ENCODE assay signal across 23 cellular contexts in the genomic region with DNA sequence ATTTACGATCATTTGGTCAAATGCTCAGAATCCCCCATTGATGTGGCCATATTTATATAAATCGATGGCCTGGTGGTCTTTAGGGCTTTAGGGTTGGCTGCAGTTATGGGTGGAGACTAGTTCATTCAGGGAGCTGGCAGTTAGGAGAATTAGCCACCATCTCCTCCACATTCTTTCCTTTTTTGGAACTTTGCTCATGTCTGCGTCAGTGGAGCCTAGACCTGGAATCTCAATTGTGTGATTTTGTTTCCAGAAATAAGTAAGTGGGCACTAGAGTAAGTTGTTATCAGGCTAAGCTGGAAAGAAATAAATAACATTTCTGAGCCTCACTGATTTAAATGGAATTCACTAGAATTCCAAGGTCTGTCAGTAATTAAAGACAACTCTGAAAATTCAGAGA.
"Had no signal": no experiment of that assay in that cellular context is flagged by ENCODE, and none has a peak within 500 bp of the region (broad histone marks: within the 10 kb centered on the region; RNA-seq: fewer than 3 reads in every experiment).

No MANE protein-coding gene starts in this region.

- H3K9me3 ChIP-seq: body of pancreas, colonic mucosa, gastrocnemius medialis, neutrophil, transverse colon, vagina had no signal

- H3K27me3 Mint-ChIP-seq: activated naive CD8-positive, alpha-beta T cell had no signal

- H3K4me1 Mint-ChIP-seq: activated CD4-positive, alpha-beta memory T cell treated with anti-CD3 and anti-CD28 coated beads, Interleukin-2, amount 10 ng/mL, durations not matched to agents 7 days and 5 days; activated CD8-positive, alpha-beta memory T cell treated with anti-CD3 and anti-CD28 coated beads, Interleukin-2, amount 10 ng/mL, durations not matched to agents 7 days and 5 days; central memory CD8-positive, alpha-beta T cell; natural killer cell; WTC11 had no signal

- H3K9me3 Mint-ChIP-seq: activated CD4-positive, alpha-beta memory T cell treated with anti-CD3 and anti-CD28 coated beads, Interleukin-2, amount 10 ng/mL, durations not matched to agents 7 days and 5 days; central memory CD8-positive, alpha-beta T cell; natural killer cell; T-helper 2 cell treated with Interferon-gamma antibody and Interleukin-4, amounts not matched to agents 5 μg/mL and 100 μg/mL, for 36 hours had no signal

- H3K27ac Mint-ChIP-seq: activated CD4-positive, alpha-beta memory T cell treated with anti-CD3 and anti-CD28 coated beads, Interleukin-2, amount 10 ng/mL, durations not matched to agents 7 days and 5 days; activated CD8-positive, alpha-beta memory T cell treated with anti-CD3 and anti-CD28 coated beads, Interleukin-2, amount 10 ng/mL, durations not matched to agents 7 days and 5 days; activated naive CD8-positive, alpha-beta T cell; natural killer cell; T-helper 2 cell treated with Interferon-gamma antibody and Interleukin-4, amounts not matched to agents 5 μg/mL and 100 μg/mL, for 36 hours; WTC11 had no signal

- H3K4me1 ChIP-seq: colonic mucosa, gastrocnemius medialis, transverse colon, vagina had no signal

- H3K27me3 ChIP-seq: body of pancreas, colonic mucosa, gastrocnemius medialis, neutrophil, vagina had no signal

- H3K27ac ChIP-seq: body of pancreas, colonic mucosa, gastrocnemius medialis, neutrophil, SK-N-MC, transverse colon, vagina had no signal

- DNase-seq: activated CD4-positive, alpha-beta memory T cell treated with anti-CD3 and anti-CD28 coated beads, Interleukin-2, amount 10 ng/mL, durations not matched to agents 7 days and 5 days; activated CD4-positive, alpha-beta T cell treated with anti-CD3 and anti-CD28 coated beads for 48 hours; activated CD8-positive, alpha-beta memory T cell treated with anti-CD3 and anti-CD28 coated beads, Interleukin-2, amount 10 ng/mL, durations not matched to agents 7 days and 5 days; body of pancreas; colonic mucosa; erythroblast; gastrocnemius medialis; left colon; natural killer cell; posterior cingulate gyrus; retina; stimulated activated naive CD8-positive, alpha-beta T cell treated with anti-CD3 and anti-CD28 coated beads, Interleukin-15, Interleukin-2, amounts not matched to agents 100 U/mL and 50 U/mL, for 24 hours; substantia nigra; transverse colon had no signal

- H3K4me3 ChIP-seq: body of pancreas, colonic mucosa, gastrocnemius medialis, SK-N-MC, transverse colon, vagina had no signal

- H3K36me3 Mint-ChIP-seq: activated CD8-positive, alpha-beta memory T cell treated with anti-CD3 and anti-CD28 coated beads, Interleukin-2, amount 10 ng/mL, durations not matched to agents 7 days and 5 days; activated naive CD8-positive, alpha-beta T cell; natural killer cell had no signal

- H3K4me3 Mint-ChIP-seq: activated CD4-positive, alpha-beta memory T cell treated with anti-CD3 and anti-CD28 coated beads, Interleukin-2, amount 10 ng/mL, durations not matched to agents 7 days and 5 days; activated CD8-positive, alpha-beta memory T cell treated with anti-CD3 and anti-CD28 coated beads, Interleukin-2, amount 10 ng/mL, durations not matched to agents 7 days and 5 days; activated naive CD8-positive, alpha-beta T cell; central memory CD8-positive, alpha-beta T cell; natural killer cell; T-helper 2 cell treated with Interferon-gamma antibody and Interleukin-4, amounts not matched to agents 5 μg/mL and 100 μg/mL, for 36 hours; WTC11 had no signal

- FAIRE-seq: endometrium, TTC549 had no signal

- ATAC-seq: activated CD8-positive, alpha-beta memory T cell treated with anti-CD3 and anti-CD28 coated beads, Interleukin-2, amount 10 ng/mL, durations not matched to agents 7 days and 5 days; body of pancreas; gastrocnemius medialis; left colon; natural killer cell; stimulated activated naive CD8-positive, alpha-beta T cell treated with anti-CD3 and anti-CD28 coated beads, Interleukin-15, Interleukin-2, amounts not matched to agents 100 U/mL and 50 U/mL, for 24 hours; WTC11 had no signal

- H3K36me3 ChIP-seq: colonic mucosa, gastrocnemius medialis, neutrophil, transverse colon, vagina had no signal
